8 cellular contexts compared by ENCODE assay signal in the genomic region with DNA sequence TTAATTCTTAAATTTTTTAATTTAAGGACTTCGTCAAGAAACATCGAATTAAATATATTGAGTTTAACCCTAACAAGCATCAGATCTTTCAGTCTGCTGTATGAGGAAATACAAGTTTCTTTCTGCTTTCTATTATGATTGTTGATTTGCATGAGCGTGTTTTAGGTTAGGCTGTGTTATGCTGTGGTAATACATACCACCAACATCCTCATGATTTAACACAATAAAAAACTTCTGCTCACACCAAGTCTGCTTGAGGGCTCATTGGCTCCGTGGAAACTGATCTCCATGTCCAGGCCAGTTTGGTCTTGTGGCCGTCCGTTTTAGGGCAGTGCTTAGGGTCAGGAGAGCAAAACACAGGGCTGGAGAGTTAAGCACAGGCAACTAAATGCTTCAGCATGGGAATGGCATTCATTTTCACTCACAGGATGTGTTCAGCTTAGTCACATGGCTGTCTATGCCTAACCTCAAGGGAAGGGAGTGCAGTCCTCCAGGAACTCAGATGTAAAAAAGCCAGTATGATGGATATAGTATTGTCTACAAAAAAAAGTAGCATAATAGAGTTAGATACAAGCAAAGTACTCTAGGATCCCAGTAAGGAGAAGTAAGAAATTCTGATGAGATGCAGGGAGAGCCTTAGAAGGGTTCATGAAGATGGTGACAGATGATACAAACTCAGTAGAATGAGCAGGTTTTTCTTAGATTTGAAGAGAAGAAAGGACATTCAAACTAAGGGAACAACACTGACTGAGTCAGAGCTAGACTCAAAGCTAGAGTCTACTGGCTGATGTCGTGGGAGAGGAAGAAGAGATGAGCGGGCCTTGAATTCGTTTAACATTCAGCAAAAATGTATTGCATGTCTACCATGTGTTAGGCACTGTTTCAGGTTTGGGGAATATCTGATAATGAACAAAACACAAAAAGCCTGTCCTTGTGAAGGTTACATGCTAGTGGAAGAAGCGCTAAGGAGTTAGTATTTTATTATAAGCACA. TPM values are rescaled to one million over a fixed set of nuclear protein-coding genes. Genes with fewer than 3 reads are reported as not detected.
DNase-seq lines count a peak whose midpoint lies in the region; ATAC-seq and TF ChIP-seq lines count a peak whose summit lies in the region.

No MANE protein-coding gene starts in this region.

- POLR2A ChIA-PET in naive thymus-derived CD4-positive, alpha-beta T cell (lab: Charles Lee): no interaction called here

- H3K4me2 ChIP-seq in DND-41 (ENCODE audit: insufficient read depth, low read length) (no peak overlapping the region), OCI-LY1 (ENCODE audit: low read length) (peak overlapping the region; percentile 42; the same call in 1 of the 2 replicates)

- H3K27me3 ChIP-seq in DND-41 (ENCODE audit: insufficient read depth, low read length, poor library complexity) (no peaks in the 10 kb centered on the region), OCI-LY1 (ENCODE audit: insufficient read depth, low read length) (no peaks in the 10 kb centered on the region), BE2C (no peaks in the 10 kb centered on the region)
- H3K27me3 ChIP-seq in naive thymus-derived CD4-positive, alpha-beta T cell (ENCODE audit: control insufficient read depth in 2 of 2, insufficient read depth in 2 of 2, low read length in 2 of 2): no peaks in the 10 kb centered on the region

- peaks cover 52 to 80% (median 71%) of the 10 kb centered on the region in 7 donors for H3K4me1 Mint-ChIP-seq in naive thymus-derived CD4-positive, alpha-beta T cell

- H3K36me3 Mint-ChIP-seq in naive thymus-derived CD4-positive, alpha-beta T cell: peaks cover 0 to 3% (median 0%) of the 10 kb centered on the region in 5 donors

- peak; percentile 59; the same call in 2 of the 3 replicates for ATAC-seq in DND-41 (ENCODE audit: insufficient read depth, low read depth)
- peak; percentile 31 for ATAC-seq in naive thymus-derived CD4-positive, alpha-beta T cell
- no peak for ATAC-seq in GM19023 (IDR thresholded peaks at IDR 0.05; ENCODE audit: unreplicated experiment)

- H3K79me2 ChIP-seq in DND-41 (ENCODE audit: insufficient read depth, low read length) (peaks cover 88% of the 10 kb centered on the region), OCI-LY1 (ENCODE audit: insufficient read depth, low read length) (peaks cover 83% of the 10 kb centered on the region)

- intact Hi-C loops in naive thymus-derived CD4-positive, alpha-beta T cell (cut with micrococcal nuclease): loop anchor here in 1 of 2 donors (2.0 kb wide), 1 partner anchor 15 kb away; no protein-coding TSS in a partner anchor

- no peak overlapping the region for H3K4me3 ChIP-seq in DND-41 (ENCODE audit: low read depth in 1 of 2, low read length in 2 of 2)
- no peak overlapping the region for H3K4me3 ChIP-seq in OCI-LY1 (ENCODE audit: low read depth, low read length, poor library complexity, severe bottlenecking)
- no peak overlapping the region for H3K4me3 ChIP-seq in naive thymus-derived CD4-positive, alpha-beta T cell (ENCODE audit: low read length)
- no peak overlapping the region for H3K4me3 ChIP-seq in BE2C (ENCODE audit: low read depth, low read length)

- TF ChIP-seq CTCF in DND-41 (IDR thresholded peaks at IDR 0.05; ENCODE audit: borderline replicate concordance, extremely low read depth, low read length, poor library complexity, severe bottlenecking): no peak
- TF ChIP-seq CTCF in OCI-LY1 (IDR thresholded peaks at IDR 0.05; ENCODE audit: low read length): no peak
- TF ChIP-seq CTCF in BE2C (IDR thresholded peaks at IDR 0.05; ENCODE audit: low read depth, low read length): no peak

- H3K4me1 ChIP-seq in DND-41 (ENCODE audit: insufficient read depth, low read length): peaks cover 9% of the 10 kb centered on the region
- H3K4me1 ChIP-seq in OCI-LY1 (ENCODE audit: insufficient read depth, low read length, severe bottlenecking): peaks cover 57% of the 10 kb centered on the region
- peaks cover 17 to 49% of the 10 kb centered on the region in 2 donors for H3K4me1 ChIP-seq in naive thymus-derived CD4-positive, alpha-beta T cell (ENCODE audit: control insufficient read depth in 2 of 2, insufficient read depth in 2 of 2, low read length in 2 of 2)
- H3K4me1 ChIP-seq in BE2C: peaks cover 4% of the 10 kb centered on the region; the same call in 1 of the 2 replicates

- H3K9me3 ChIP-seq in DND-41 (ENCODE audit: insufficient read depth, low read length, severe bottlenecking) (no peaks in the 10 kb centered on the region), OCI-LY1 (ENCODE audit: low read length) (no peaks in the 10 kb centered on the region), BE2C (no peaks in the 10 kb centered on the region)
- H3K9me3 ChIP-seq in naive thymus-derived CD4-positive, alpha-beta T cell (ENCODE audit: control insufficient read depth in 2 of 3, low read length in 3 of 3): no peaks in the 10 kb centered on the region

- H4K20me1 ChIP-seq in DND-41 (ENCODE audit: insufficient read depth, low read length) (peaks cover 49% of the 10 kb centered on the region), OCI-LY1 (ENCODE audit: insufficient read depth, low read length) (no peaks in the 10 kb centered on the region)

- H2AFZ ChIP-seq in DND-41 (ENCODE audit: low read depth, low read length): no peak overlapping the region
- H2AFZ ChIP-seq in OCI-LY1 (ENCODE audit: low read length): no peak overlapping the region

- peak overlapping the region; percentile 9; the same call in 1 of the 2 replicates for H3K27ac ChIP-seq in DND-41 (ENCODE audit: low read length)
- peak overlapping the region; percentile 66 for H3K27ac ChIP-seq in OCI-LY1 (ENCODE audit: low read depth, low read length, poor library complexity, severe bottlenecking)
- no peak overlapping the region for H3K27ac ChIP-seq in naive thymus-derived CD4-positive, alpha-beta T cell (ENCODE audit: low read depth, low read length)

- no peaks in the 10 kb centered on the region for H3K27me3 Mint-ChIP-seq in naive thymus-derived CD4-positive, alpha-beta T cell

- H3F3A ChIP-seq in OCI-LY1 (ENCODE audit: insufficient read depth, low read length): no peaks in the 10 kb centered on the region

- H3K9ac ChIP-seq in DND-41 (ENCODE audit: low read depth, low read length) (no peak overlapping the region), OCI-LY1 (ENCODE audit: low read length) (no peak overlapping the region; the same call in 1 of the 2 replicates)

- DNase-seq in DND-41: no peak
- peak; percentile 52 for DNase-seq in dedifferentiated amniotic fluid mesenchymal stem cell (ENCODE audit: extremely low spot score)
- peak in 1 of 9 donors; percentile 9 for DNase-seq in naive thymus-derived CD4-positive, alpha-beta T cell
- no peak for DNase-seq in BE2C
- no peak for DNase-seq in HuH-7 (ENCODE audit: low spot score)
- DNase-seq in NCI-H146 (lab: John Stamatoyannopoulos, UW): no peak

- H3K36me3 ChIP-seq in DND-41 (ENCODE audit: insufficient read depth, low read length): peaks cover 11% of the 10 kb centered on the region
- peaks cover 14% of the 10 kb centered on the region for H3K36me3 ChIP-seq in OCI-LY1 (ENCODE audit: insufficient read depth, low read length)
- peaks cover 0 to 10% (median 0%) of the 10 kb centered on the region in 3 experiments for H3K36me3 ChIP-seq in naive thymus-derived CD4-positive, alpha-beta T cell (ENCODE audit: control insufficient read depth in 2 of 3, insufficient read depth in 3 of 3, low read length in 3 of 3)
- H3K36me3 ChIP-seq in BE2C: peaks cover 10% of the 10 kb centered on the region

- H3K9me3 Mint-ChIP-seq in naive thymus-derived CD4-positive, alpha-beta T cell: no peaks in the 10 kb centered on the region

- peak overlapping the region; percentile 12 to 55 (median 41) for H3K4me3 Mint-ChIP-seq in naive thymus-derived CD4-positive, alpha-beta T cell

- H3K9me2 ChIP-seq in OCI-LY1 (ENCODE audit: low read depth, low read length): no peaks in the 10 kb centered on the region

- peak overlapping the region; percentile 13 to 87 (median 38) for H3K27ac Mint-ChIP-seq in naive thymus-derived CD4-positive, alpha-beta T cell

- CTCF ChIA-PET in naive thymus-derived CD4-positive, alpha-beta T cell (lab: Charles Lee): interaction anchor here (3.3 kb wide), 1 partner anchor 10 kb away, joined by 14 read pairs; no protein-coding TSS in a partner anchor

RNA-seq across cellular contexts. Expression of a gene that starts 16.3 kb away (rescaled TPM):
- total RNA-seq in naive thymus-derived CD4-positive, alpha-beta T cell: 100 to 1,000 TPM in 4 of 5 experiments, 10 to 100 TPM in 1; 86.9 to 133 (median 116) TPM
- polyA plus RNA-seq in naive thymus-derived CD4-positive, alpha-beta T cell: 10 to 100 TPM; 28.2 to 47.3 TPM
- 139 TPM for polyA plus RNA-seq in BE2C (2012; ENCODE audit: insufficient read depth, insufficient read length, low read depth)
